In the genomic region with DNA sequence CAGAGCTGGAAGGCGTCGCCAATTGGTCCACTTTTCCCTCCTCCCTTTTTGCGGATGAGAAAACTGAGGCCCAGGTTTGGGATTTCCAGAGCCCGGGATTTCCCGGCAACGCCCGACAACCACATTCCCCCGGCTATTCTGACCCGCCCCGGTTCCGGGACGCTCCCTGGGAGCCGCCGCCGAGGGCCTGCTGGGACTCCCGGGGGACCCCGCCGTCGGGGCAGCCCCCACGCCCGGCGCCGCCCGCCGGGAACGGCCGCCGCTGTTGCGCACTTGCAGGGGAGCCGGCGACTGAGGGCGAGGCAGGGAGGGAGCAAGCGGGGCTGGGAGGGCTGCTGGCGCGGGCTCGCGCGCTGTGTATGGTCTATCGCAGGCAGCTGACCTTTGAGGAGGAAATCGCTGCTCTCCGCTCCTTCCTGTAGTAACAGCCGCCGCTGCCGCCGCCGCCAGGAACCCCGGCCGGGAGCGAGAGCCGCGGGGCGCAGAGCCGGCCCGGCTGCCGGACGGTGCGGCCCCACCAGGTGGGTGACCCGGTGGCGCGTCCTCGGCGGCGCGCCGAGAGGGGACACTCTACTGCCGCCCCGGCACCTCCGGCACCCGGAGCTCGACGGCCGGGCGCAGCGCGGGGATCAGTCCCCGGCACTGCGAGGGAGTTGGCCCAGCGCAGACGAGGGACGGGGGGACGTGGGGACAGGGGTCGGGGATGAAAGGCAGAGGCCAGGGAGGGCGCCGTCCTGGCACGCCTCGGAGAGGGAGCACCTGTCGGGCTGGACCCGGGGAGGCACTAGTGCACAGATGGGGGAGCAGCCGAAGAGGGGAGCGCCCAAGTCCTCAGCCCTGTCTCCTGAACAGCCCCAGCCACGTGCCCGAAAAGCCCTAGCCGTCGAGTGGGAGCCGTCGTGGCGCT, we compare ENCODE assay signal across 8 cellular contexts. TPM values are rescaled to one million over a fixed set of nuclear protein-coding genes. Genes with fewer than 3 reads are reported as not detected.
DNase-seq lines count a peak whose midpoint lies in the region; ATAC-seq and TF ChIP-seq lines count a peak whose summit lies in the region.

A gene (plus strand): TSS at position 421 of the 907 bp plus-strand sequence. CDS start 914 bp downstream, outside the sequence.

- peak within 1 kb of the TSS; percentile 93 for H3K4me3 Mint-ChIP-seq in natural killer cell
- peak within 1 kb of the TSS; percentile 92 for H3K4me3 Mint-ChIP-seq in stimulated activated naive CD8-positive, alpha-beta T cell treated with anti-CD3 and anti-CD28 coated beads, Interleukin-15, Interleukin-2, amounts not matched to agents 100 ng/mL and 50 ng/mL, for 24 hours

- TF ChIP-seq CTCF in GM06990 (IDR thresholded peaks at IDR 0.05; ENCODE audit: insufficient read depth, low read length, poor library complexity, severe bottlenecking) (no peak), fibroblast of the aortic adventitia (IDR thresholded peaks at IDR 0.05; ENCODE audit: insufficient read depth, low read length) (no peak), natural killer cell (IDR thresholded peaks at IDR 0.05) (no peak)

- DNase-seq in GM06990 (ENCODE audit: extremely low read depth, insufficient read length) = peak; percentile 85
- peak; percentile 69 for DNase-seq in OCI-M1 (lab: John Stamatoyannopoulos, UW)
- DNase-seq in activated effector memory CD4-positive, alpha-beta T cell treated with Interleukin-2 at 50 U/mL for 16 hours = peak; percentile 75
- DNase-seq in fibroblast of the aortic adventitia (ENCODE audit: low read depth) = peak; percentile 84
- DNase-seq in natural killer cell = peak; percentile 77
- DNase-seq in SHP77 treated with DMSO at 0.1 percent for 48 hours (lab: John Stamatoyannopoulos, UW) = no peak

- no peaks in the 10 kb centered on the region for H3K27me3 Mint-ChIP-seq in natural killer cell (ENCODE audit: low read depth in 2 of 2)
- no peaks in the 10 kb centered on the region for H3K27me3 Mint-ChIP-seq in stimulated activated naive CD8-positive, alpha-beta T cell treated with anti-CD3 and anti-CD28 coated beads, Interleukin-15, Interleukin-2, amounts not matched to agents 100 ng/mL and 50 ng/mL, for 24 hours

- no peaks in the 10 kb centered on the region for H3K36me3 Mint-ChIP-seq in natural killer cell
- H3K36me3 Mint-ChIP-seq in stimulated activated naive CD8-positive, alpha-beta T cell treated with anti-CD3 and anti-CD28 coated beads, Interleukin-15, Interleukin-2, amounts not matched to agents 100 ng/mL and 50 ng/mL, for 24 hours (ENCODE audit: low read depth) = peaks cover 46% of the 10 kb centered on the region

- peaks cover 1% of the 10 kb centered on the region; the same call in 1 of the 2 replicates for H3K36me3 ChIP-seq in GM06990 (ENCODE audit: control insufficient read depth, insufficient read depth, low read length)

- H3K27ac Mint-ChIP-seq in natural killer cell = peak within 1 kb of the TSS; percentile 93 to 95
- peak within 1 kb of the TSS; percentile 98 for H3K27ac Mint-ChIP-seq in stimulated activated naive CD8-positive, alpha-beta T cell treated with anti-CD3 and anti-CD28 coated beads, Interleukin-15, Interleukin-2, amounts not matched to agents 100 ng/mL and 50 ng/mL, for 24 hours

- intact Hi-C loops in natural killer cell (cut with micrococcal nuclease) = loop anchor here (1.0 to 5.0 kb wide), 2 partner anchors 40 to 106 kb away; a partner anchor contains a TSS

- H3K9me3 Mint-ChIP-seq in natural killer cell = no peaks in the 10 kb centered on the region
- H3K9me3 Mint-ChIP-seq in stimulated activated naive CD8-positive, alpha-beta T cell treated with anti-CD3 and anti-CD28 coated beads, Interleukin-15, Interleukin-2, amounts not matched to agents 100 ng/mL and 50 ng/mL, for 24 hours = no peaks in the 10 kb centered on the region

- peaks cover 40 to 47% of the 10 kb centered on the region in 2 donors for H3K4me1 Mint-ChIP-seq in natural killer cell
- peaks cover 75% of the 10 kb centered on the region for H3K4me1 Mint-ChIP-seq in stimulated activated naive CD8-positive, alpha-beta T cell treated with anti-CD3 and anti-CD28 coated beads, Interleukin-15, Interleukin-2, amounts not matched to agents 100 ng/mL and 50 ng/mL, for 24 hours (ENCODE audit: low read depth)

- ATAC-seq in HG03064 (IDR thresholded peaks at IDR 0.05; ENCODE audit: low read depth, unreplicated experiment) (peak; percentile 42), natural killer cell (peak; percentile 82 to 96 (median 89))

- peak within 1 kb of the TSS; percentile 73 for H3K4me3 ChIP-seq in GM06990 (replicated peaks; ENCODE audit: low read depth, low read length)
- H3K4me3 ChIP-seq in fibroblast of the aortic adventitia (ENCODE audit: low read depth, low read length) = peak within 1 kb of the TSS; percentile 65

- H3K27me3 ChIP-seq in GM06990 (replicated peaks; ENCODE audit: control insufficient read depth, insufficient read depth, low read length) = no peaks in the 10 kb centered on the region

RNA-seq across cellular contexts. Expression of the gene that starts here (rescaled TPM):
- 25.2 and 27.3 TPM in 2 replicates for total RNA-seq in fibroblast of the aortic adventitia (ENCODE audit: low replicate concordance)
- 100 to 1,000 TPM; 112 to 135 (median 117) TPM for total RNA-seq in natural killer cell
